Comparison of ENCODE assay signal across 1 cellular context in genomic region chr19:10412257-10412977, GRCh38.
TF ChIP-seq lines count a peak whose summit lies in the region.

No MANE protein-coding gene starts in this region.

TF ChIP-seq in GM12878, 131 proteins besides CTCF, POLR2A, EP300 and RAD21 (continued from another document and continues in another):
- TF ChIP-seq ZNF592 (IDR thresholded peaks at IDR 0.05), result no peak
- no peak for TF ChIP-seq RBBP5 (conservative IDR thresholded peaks at IDR 0.05)
- TF ChIP-seq CBFB (IDR thresholded peaks at IDR 0.05; ENCODE audit: low read depth), result peak; percentile 59; the same call in 1 of the 2 replicates
- no peak for TF ChIP-seq ZNF622 (IDR thresholded peaks at IDR 0.05)
- TF ChIP-seq PML (IDR thresholded peaks at IDR 0.05; ENCODE audit: low read length), result 0 out of 2 replicates have a peak, but pooled peaks have one; percentile 73
- TF ChIP-seq NRF1 (conservative IDR thresholded peaks at IDR 0.05; ENCODE audit: low read depth, low read length), result no peak
- TF ChIP-seq WRNIP1 (IDR thresholded peaks at IDR 0.05; ENCODE audit: borderline replicate concordance, low read depth, low read length), result no peak
- peak; percentile 57; the same call in 1 of the 2 replicates for TF ChIP-seq CREB1 (IDR thresholded peaks at IDR 0.05; ENCODE audit: low read depth)
- no peak for TF ChIP-seq ESRRA (IDR thresholded peaks at IDR 0.05; ENCODE audit: low read length)
- peak; percentile 35; the same call in 1 of the 2 replicates for TF ChIP-seq IRF4 (IDR thresholded peaks at IDR 0.05; ENCODE audit: low read depth, low read length)
- no peak; the same call in 1 of the 2 replicates for TF ChIP-seq SIN3A (IDR thresholded peaks at IDR 0.05; ENCODE audit: low read depth, low read length)
- no peak for TF ChIP-seq E2F8 (IDR thresholded peaks at IDR 0.05; ENCODE audit: low read depth, partially characterized antibody)
- no peak for TF ChIP-seq CUX1 (IDR thresholded peaks at IDR 0.05; ENCODE audit: insufficient replicate concordance, low read depth, low read length)
- no peak for TF ChIP-seq BRCA1 (IDR thresholded peaks at IDR 0.05; ENCODE audit: low read depth, low read length)
- TF ChIP-seq BCL3 (IDR thresholded peaks at IDR 0.05; ENCODE audit: borderline replicate concordance, insufficient read depth, low read depth, low read length, poor library complexity, severe bottlenecking), result no peak
- TF ChIP-seq TCF7 (IDR thresholded peaks at IDR 0.05; ENCODE audit: borderline replicate concordance), result peak; percentile 85
- no peak for TF ChIP-seq CEBPB (IDR thresholded peaks at IDR 0.05; ENCODE audit: borderline replicate concordance in 1 of 2, low read depth in 2 of 2, low read length in 2 of 2)
- TF ChIP-seq TCF12 (IDR thresholded peaks at IDR 0.05; ENCODE audit: low read depth, low read length), result peak; percentile 88
- TF ChIP-seq RB1 (IDR thresholded peaks at IDR 0.05; ENCODE audit: borderline replicate concordance), result no peak
- TF ChIP-seq E4F1 (IDR thresholded peaks at IDR 0.05; ENCODE audit: borderline replicate concordance, partially characterized antibody), result no peak
- TF ChIP-seq MEF2A (IDR thresholded peaks at IDR 0.05; ENCODE audit: insufficient read depth, low read depth, low read length), result peak; percentile 99
- TF ChIP-seq NFXL1 (IDR thresholded peaks at IDR 0.05; ENCODE audit: borderline replicate concordance), result no peak
- TF ChIP-seq ZNF207 (IDR thresholded peaks at IDR 0.05; ENCODE audit: borderline replicate concordance), result peak; percentile 26; the same call in 1 of the 2 replicates
- peak; percentile 63; the same call in 1 of the 2 replicates for TF ChIP-seq CREM (IDR thresholded peaks at IDR 0.05; ENCODE audit: low read depth)
- TF ChIP-seq RELB (IDR thresholded peaks at IDR 0.05; ENCODE audit: low read depth), result peak; percentile 72; the same call in 1 of the 2 replicates
- TF ChIP-seq PAX8 (IDR thresholded peaks at IDR 0.05), result no peak
- no peak for TF ChIP-seq RELA (IDR thresholded peaks at IDR 0.05; ENCODE audit: borderline replicate concordance, partially characterized antibody)
- TF ChIP-seq ZNF687 (IDR thresholded peaks at IDR 0.05), result 0 out of 2 replicates have a peak, but pooled peaks have one; percentile 26
- no peak for TF ChIP-seq SRF (IDR thresholded peaks at IDR 0.05; ENCODE audit: low read depth in 2 of 2, low read length in 2 of 2)
- TF ChIP-seq TCF3 (IDR thresholded peaks at IDR 0.05; ENCODE audit: borderline replicate concordance, insufficient read depth, low read depth, low read length), result peak; percentile 38; the same call in 1 of the 2 replicates
- TF ChIP-seq SUZ12 (IDR thresholded peaks at IDR 0.05; ENCODE audit: unreplicated experiment), result no peak
- no peak for TF ChIP-seq TARDBP (IDR thresholded peaks at IDR 0.05; ENCODE audit: borderline replicate concordance)
- peak; percentile 71; the same call in 2 of the 3 replicates for TF ChIP-seq POU2F2 (IDR thresholded peaks at IDR 0.05; ENCODE audit: borderline replicate concordance, low read depth, low read length)
- no peak for TF ChIP-seq CHD4 (IDR thresholded peaks at IDR 0.05)
